In the genomic region with DNA sequence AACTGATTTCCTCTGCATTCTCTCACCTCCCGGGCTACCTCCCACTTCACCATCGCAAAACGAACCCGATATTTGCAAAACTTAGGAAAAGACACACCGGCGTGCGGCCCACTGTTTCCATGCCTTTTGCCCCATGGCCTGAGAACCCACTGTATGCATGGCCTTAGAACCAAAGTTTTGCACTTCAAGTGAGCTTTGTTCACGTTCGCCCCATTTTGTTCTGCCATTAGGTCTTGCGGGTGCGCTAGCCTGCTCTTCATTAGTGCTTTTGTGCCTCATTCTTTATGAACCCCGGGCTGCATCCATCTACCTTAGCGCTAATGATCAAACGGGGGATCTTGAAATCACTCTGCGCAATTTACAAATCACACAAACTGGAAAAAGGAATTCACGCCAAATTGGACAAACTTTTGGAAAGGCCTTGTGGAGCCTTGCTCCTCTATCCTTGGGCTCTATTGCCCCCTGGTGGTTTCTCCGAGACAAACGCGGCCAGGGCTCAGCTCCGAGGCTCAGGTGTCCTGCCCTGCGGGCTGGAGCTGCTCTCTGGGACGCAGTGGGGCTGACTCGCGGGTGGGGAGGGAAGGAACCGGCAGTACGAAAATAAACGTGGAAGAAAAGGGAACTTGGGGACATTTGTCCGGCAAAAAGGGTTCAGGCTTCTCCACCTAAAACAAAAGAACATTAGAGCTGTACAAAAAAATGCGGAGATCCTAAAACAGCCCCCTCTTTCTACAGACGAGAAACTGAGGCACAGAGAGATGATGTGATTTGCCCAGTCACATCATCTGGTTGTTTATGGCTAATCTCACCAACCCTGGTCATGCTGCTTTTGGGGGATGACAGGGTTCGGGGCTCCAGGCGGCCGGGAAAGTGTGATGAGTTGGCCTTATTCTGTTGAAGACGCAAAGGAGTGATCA, we compare ENCODE assay signal across 8 cellular contexts.
A peak's percentile ranks its signal among the peaks of the same experiment; 100 is the strongest.
DNase-seq lines count a peak whose midpoint lies in the region; ATAC-seq, FAIRE-seq and TF ChIP-seq lines count a peak whose summit lies in the region.

No MANE protein-coding gene starts in this region.

- peak overlapping the region; percentile 83 for H2AFZ ChIP-seq in KMS-11 (ENCODE audit: low read depth)

- peak overlapping the region; percentile 62 for H3K27ac Mint-ChIP-seq in activated naive CD4-positive, alpha-beta T cell treated with anti-CD3 and anti-CD28 coated beads, Interleukin-2, amount 10 ng/mL, durations not matched to agents 7 days and 5 days

- H4K20me1 ChIP-seq in KMS-11 (ENCODE audit: insufficient read depth) = no peaks in the 10 kb centered on the region

- peak; percentile 92 for TF ChIP-seq CTCF in C4-2B (conservative IDR thresholded peaks at IDR 0.05)
- peak; percentile 99 for TF ChIP-seq CTCF in KMS-11 (conservative IDR thresholded peaks at IDR 0.05; ENCODE audit: low read depth, low read length)

- peaks cover 60% of the 10 kb centered on the region for H3K27me3 Mint-ChIP-seq in activated naive CD4-positive, alpha-beta T cell treated with anti-CD3 and anti-CD28 coated beads, Interleukin-2, amount 10 ng/mL, durations not matched to agents 7 days and 5 days

- peak; percentile 43 for ATAC-seq in GM19395 (IDR thresholded peaks at IDR 0.05; ENCODE audit: unreplicated experiment)

- H3K4me3 ChIP-seq in KMS-11 (IDR thresholded peaks at IDR 0.05; ENCODE audit: insufficient read depth, low read depth, low read length) = no peak overlapping the region

- DNase-seq in RPMI7951 (ENCODE audit: low read depth) (peak; percentile 80), glomerular visceral epithelial cell (ENCODE audit: extremely low spot score) (peak; percentile 86), occipital lobe (lab: John Stamatoyannopoulos, UW) (peak; percentile 63), urothelium cell line (ENCODE audit: low spot score) (peak; percentile 78)
- DNase-seq in activated naive CD4-positive, alpha-beta T cell treated with anti-CD3 and anti-CD28 coated beads, Interleukin-2, amount 10 ng/mL, durations not matched to agents 7 days and 5 days = peak; percentile 76

- H3K9ac ChIP-seq in KMS-11 = peak overlapping the region; percentile 35; the same call in 1 of the 2 replicates

- no peaks in the 10 kb centered on the region for H3K36me3 ChIP-seq in KMS-11 (ENCODE audit: insufficient read depth)

- CTCF ChIA-PET in activated naive CD4-positive, alpha-beta T cell treated with anti-CD3 and anti-CD28 coated beads, Interleukin-2, amount 10 ng/mL, durations not matched to agents 7 days and 5 days (lab: Charles Lee) = interaction anchor here (0.6 to 1.8 kb wide), 18 partner anchors 10 to 596 kb away, joined by 3 to 14 read pairs (median 4); no protein-coding TSS in a partner anchor

- H3K4me3 Mint-ChIP-seq in activated naive CD4-positive, alpha-beta T cell treated with anti-CD3 and anti-CD28 coated beads, Interleukin-2, amount 10 ng/mL, durations not matched to agents 7 days and 5 days = peak overlapping the region; percentile 59

- H3K4me1 Mint-ChIP-seq in activated naive CD4-positive, alpha-beta T cell treated with anti-CD3 and anti-CD28 coated beads, Interleukin-2, amount 10 ng/mL, durations not matched to agents 7 days and 5 days = peaks cover 26% of the 10 kb centered on the region

- peak overlapping the region; percentile 19; the same call in 1 of the 2 replicates for H3K27ac ChIP-seq in C4-2B
- H3K27ac ChIP-seq in KMS-11 = no peak overlapping the region

- H3K79me2 ChIP-seq in KMS-11 (ENCODE audit: insufficient read depth, low read depth) = no peaks in the 10 kb centered on the region

- H3K4me2 ChIP-seq in KMS-11 = peak overlapping the region; percentile 89

- H3K27me3 ChIP-seq in KMS-11 (ENCODE audit: insufficient read depth, low read depth) = peaks cover 40% of the 10 kb centered on the region

- peaks cover 4% of the 10 kb centered on the region for H3K9me3 Mint-ChIP-seq in activated naive CD4-positive, alpha-beta T cell treated with anti-CD3 and anti-CD28 coated beads, Interleukin-2, amount 10 ng/mL, durations not matched to agents 7 days and 5 days

- FAIRE-seq in urothelium cell line (lab: Jason Lieb, UNC) = no peak

- peaks cover 9% of the 10 kb centered on the region for H3K36me3 Mint-ChIP-seq in activated naive CD4-positive, alpha-beta T cell treated with anti-CD3 and anti-CD28 coated beads, Interleukin-2, amount 10 ng/mL, durations not matched to agents 7 days and 5 days

- peaks cover 31% of the 10 kb centered on the region for H3K4me1 ChIP-seq in KMS-11 (ENCODE audit: low read depth, poor library complexity, severe bottlenecking)
